In the genomic region with DNA sequence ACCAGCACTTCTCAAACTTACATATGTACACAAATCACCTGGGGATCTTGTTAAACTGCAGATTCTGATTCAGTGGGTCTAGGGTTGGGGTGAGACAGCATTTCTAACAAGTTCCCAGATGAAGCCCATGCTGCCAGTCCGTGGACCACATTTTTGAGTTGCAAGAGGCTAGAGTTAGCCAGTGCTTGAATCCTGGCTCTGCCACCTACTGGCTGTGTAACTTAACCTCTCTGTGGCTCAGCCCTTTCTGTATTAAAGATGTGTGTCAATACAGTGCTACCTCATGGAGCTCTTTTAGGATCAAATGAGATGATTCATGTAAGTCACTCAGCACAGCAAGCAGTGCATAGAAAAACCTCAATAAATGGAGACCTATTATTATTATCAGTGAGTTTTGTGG, we compare ENCODE assay signal across 1 cellular context.
TF ChIP-seq lines count a peak whose summit lies in the region.

No MANE protein-coding gene starts in this region.

TF ChIP-seq in GM23338, 12 proteins besides CTCF, POLR2A, EP300 and RAD21 (continued from another document):
- TF ChIP-seq POLR2AphosphoS5 (IDR thresholded peaks at IDR 0.05; ENCODE audit: low read depth) (no peak), STAT1 (IDR thresholded peaks at IDR 0.05; ENCODE audit: unreplicated experiment) (no peak)
